In the genomic region with DNA sequence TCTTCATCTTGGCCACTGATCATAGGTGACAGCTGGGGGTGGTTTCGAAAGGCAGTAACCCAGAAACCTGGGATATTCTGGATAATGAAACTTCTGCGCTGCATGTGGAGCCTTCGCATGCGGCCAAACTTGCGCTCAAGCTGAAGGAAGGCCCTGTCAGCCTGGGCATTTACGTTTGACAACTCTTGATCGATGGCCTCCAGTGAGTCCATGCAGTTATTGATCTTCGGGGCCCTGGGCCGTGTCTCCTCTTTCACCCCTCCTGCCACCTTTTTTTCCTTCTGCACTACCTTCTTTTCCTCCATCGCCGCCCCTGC, we compare ENCODE assay signal across 7 cellular contexts. TPM values are rescaled to one million over a fixed set of nuclear protein-coding genes. Genes with fewer than 3 reads are reported as not detected.
A peak's percentile ranks its signal among the peaks of the same experiment; 100 is the strongest.
DNase-seq lines count a peak whose midpoint lies in the region; ATAC-seq, FAIRE-seq and TF ChIP-seq lines count a peak whose summit lies in the region.

No MANE protein-coding gene starts in this region.

- TF ChIP-seq CTCF in GM12878 (IDR thresholded peaks at IDR 0.05 in 2 of 3, conservative IDR thresholded peaks at IDR 0.05 in 1 of 3; ENCODE audit: control insufficient read depth in 2 of 3, extremely low read depth in 1 of 3, insufficient read depth in 1 of 3, low read depth in 3 of 3, low read length in 3 of 3) (no peak), HepG2 (CRISPR knock-in tag; IDR thresholded peaks at IDR 0.05) (no peak), thyroid gland (IDR thresholded peaks at IDR 0.05) (no peak)

- intact Hi-C loops in GM12878 (cut with micrococcal nuclease; ENCODE audit: unreplicated experiment) (loop anchor here (10.0 kb wide), 1 partner anchor 238 kb away; no protein-coding TSS in a partner anchor), HepG2 (cut with micrococcal nuclease; ENCODE audit: unreplicated experiment) (loop anchor here (5.0 to 10.0 kb wide), 2 partner anchors 1232 to 1424 kb away; a partner anchor contains a TSS), thyroid gland (cut with DNase I) (no loop called here)

- no peak for TF ChIP-seq RAD21 in GM12878 (IDR thresholded peaks at IDR 0.05; ENCODE audit: insufficient read depth, low read depth, low read length)
- TF ChIP-seq RAD21 in HepG2 (CRISPR knock-in tag; IDR thresholded peaks at IDR 0.05), result no peak

- peak overlapping the region; percentile 83 for H3K4me3 ChIP-seq in HUES48 (ENCODE audit: low read depth, low read length)
- peak overlapping the region; percentile 94 for H3K4me3 ChIP-seq in GM12878
- H3K4me3 ChIP-seq in HepG2 (replicated peaks in 1 of 3; ENCODE audit: insufficient read depth in 1 of 3, low read depth in 2 of 3, low read length in 3 of 3), result peak overlapping the region; percentile 86 to 92 (median 89)
- H3K4me3 ChIP-seq in thyroid gland (replicated peaks in 1 of 3), result peak overlapping the region; percentile 49 to 98 (median 85)

- no peaks in the 10 kb centered on the region for H3K27me3 ChIP-seq in HUES48 (ENCODE audit: control insufficient read depth, insufficient read depth, low read length)
- no peaks in the 10 kb centered on the region for H3K27me3 ChIP-seq in GM12878 (replicated peaks in 1 of 2; ENCODE audit: control insufficient read depth in 2 of 2, insufficient read depth in 2 of 2, low read length in 1 of 2)
- no peaks in the 10 kb centered on the region for H3K27me3 ChIP-seq in HepG2 (ENCODE audit: control insufficient read depth in 1 of 2, insufficient read depth in 2 of 2, low read length in 2 of 2)
- H3K27me3 ChIP-seq in thyroid gland, result no peaks in the 10 kb centered on the region

- H3K9me3 ChIP-seq in HUES48 (ENCODE audit: control insufficient read depth, insufficient read depth, low read length), result no peaks in the 10 kb centered on the region
- H3K9me3 ChIP-seq in GM12878 (replicated peaks; ENCODE audit: control insufficient read depth, insufficient read depth, low read length), result no peaks in the 10 kb centered on the region; the same call in 2 of the 3 replicates
- no peaks in the 10 kb centered on the region for H3K9me3 ChIP-seq in HepG2 (ENCODE audit: low read length)
- no peaks in the 10 kb centered on the region for H3K9me3 ChIP-seq in thyroid gland

- H3K79me2 ChIP-seq in GM12878 (ENCODE audit: control insufficient read depth, insufficient read depth, low read length), result peaks cover 38% of the 10 kb centered on the region
- H3K79me2 ChIP-seq in HepG2 (ENCODE audit: insufficient read depth, low read length), result peaks cover 22% of the 10 kb centered on the region

- DNase-seq in GM12878 (ENCODE audit: low read depth, low spot score), result no peak
- DNase-seq in HepG2 (ENCODE audit: low spot score), result no peak
- no peak for DNase-seq in thyroid gland
- DNase-seq in T1000 (lab: John Stamatoyannopoulos, UW), result no peak

- H3K4me2 ChIP-seq in GM12878 (ENCODE audit: control insufficient read depth, insufficient read depth) (peak overlapping the region; percentile 95), HepG2 (ENCODE audit: low read depth, low read length) (peak overlapping the region; percentile 92)

- ATAC-seq in GM12878 (no peak), HepG2 (peak; percentile 20), GM21737 (IDR thresholded peaks at IDR 0.05; ENCODE audit: unreplicated experiment) (no peak), HG03457 (IDR thresholded peaks at IDR 0.05; ENCODE audit: unreplicated experiment) (no peak)

- SMC1A ChIA-PET in GM12878 (lab: Charles Lee; ENCODE audit: uncharacterized antibody, unreplicated experiment), result interaction anchor here (0.5 to 1.0 kb wide), 2 partner anchors 27 to 1360 kb away, joined by 3 read pairs; a partner anchor contains a TSS

- TF ChIP-seq EP300 in GM12878 (IDR thresholded peaks at IDR 0.05; ENCODE audit: borderline replicate concordance in 1 of 2, control insufficient read depth in 1 of 2, low read depth in 2 of 2, low read length in 2 of 2) (no peak), HepG2 (IDR thresholded peaks at IDR 0.05; ENCODE audit: low read depth in 2 of 2, low read length in 2 of 2) (no peak), HepG2 (CRISPR knock-in tag; IDR thresholded peaks at IDR 0.05; ENCODE audit: borderline replicate concordance) (no peak)

- peak overlapping the region; percentile 91 for H3K27ac ChIP-seq in HUES48 (ENCODE audit: low read depth, low read length)
- H3K27ac ChIP-seq in GM12878 (ENCODE audit: control insufficient read depth, insufficient read depth), result peak overlapping the region; percentile 90
- peak overlapping the region; percentile 78 for H3K27ac ChIP-seq in HepG2 (ENCODE audit: extremely low read length, insufficient read depth, low read length)
- H3K27ac ChIP-seq in thyroid gland, result peak overlapping the region in 2 of 3 donors; percentile 88 to 94

- CTCF ChIA-PET in GM12878 (lab: Yijun Ruan, JAX) (interaction anchor here (1.2 to 3.8 kb wide), 5 partner anchors 9 to 240 kb away, joined by 3 to 37 read pairs (median 4); no protein-coding TSS in a partner anchor), HepG2 (lab: Yijun Ruan, JAX; ENCODE audit: low intra/inter-chr PET ratio, low total read pairs) (no interaction called here)

- in situ Hi-C loops in GM12878 (cut with MboI), result no loop called here
- in situ Hi-C loops in HepG2 (cut with HindIII; ENCODE audit: extremely low pct_ligation_motif_present, low pct_unique_long_range_greater_than_20kb), result no loop called here

- H4K20me1 ChIP-seq in GM12878 (ENCODE audit: control insufficient read depth, insufficient read depth) (no peaks in the 10 kb centered on the region), HepG2 (ENCODE audit: insufficient read depth, low read length) (no peaks in the 10 kb centered on the region)

- FAIRE-seq in GM12878 (lab: Jason Lieb, UNC) (no peak), HepG2 (lab: Jason Lieb, UNC) (no peak)

- RAD21 ChIA-PET in GM12878 (lab: Charles Lee; ENCODE audit: unreplicated experiment), result interaction anchor here (0.9 to 1.4 kb wide), 2 partner anchors 141 to 244 kb away, joined by 3 read pairs; no protein-coding TSS in a partner anchor

- 52% methylated on average over 11 of the region's 11 CpGs for WGBS in GM12878 (ENCODE audit: insufficient coverage, insufficient replicate concordance, low lambda C conversion rate, missing lambda C conversion rate)
- 46% methylated on average over 11 of the region's 11 CpGs for WGBS in HepG2 (ENCODE audit: low lambda C conversion rate)
- 29 to 43% methylated on average over 11 of the region's 11 CpGs for WGBS in thyroid gland, 2 donors

- H3K36me3 ChIP-seq in HUES48 (ENCODE audit: control insufficient read depth, insufficient read depth, low read length), result no peaks in the 10 kb centered on the region
- no peaks in the 10 kb centered on the region for H3K36me3 ChIP-seq in GM12878 (ENCODE audit: control insufficient read depth in 2 of 2, insufficient read depth in 2 of 2, low read length in 1 of 2)
- H3K36me3 ChIP-seq in HepG2 (replicated peaks in 1 of 2; ENCODE audit: control insufficient read depth in 1 of 2, insufficient read depth in 2 of 2, low read length in 2 of 2), result 0 out of 5 replicates have a peak, but pooled peaks cover 0 to 2% of the 10 kb centered on the region in 2 experiments
- no peaks in the 10 kb centered on the region for H3K36me3 ChIP-seq in thyroid gland

- 0 out of 2 replicates have a peak overlapping the region, but pooled peaks have one; percentile 19 for H3K9ac ChIP-seq in HUES48 (ENCODE audit: low read depth, low read length)
- H3K9ac ChIP-seq in GM12878 (ENCODE audit: control insufficient read depth, insufficient read depth, low read length), result peak overlapping the region; percentile 92
- H3K9ac ChIP-seq in HepG2 (ENCODE audit: insufficient read depth, low read depth, low read length), result peak overlapping the region; percentile 76

- H3K4me1 ChIP-seq in HUES48 (ENCODE audit: control insufficient read depth, insufficient read depth, low read length) (peaks cover 49% of the 10 kb centered on the region), GM12878 (ENCODE audit: control insufficient read depth, insufficient read depth, low read length) (peaks cover 13% of the 10 kb centered on the region), HepG2 (ENCODE audit: insufficient read depth, low read length) (peaks cover 60% of the 10 kb centered on the region), thyroid gland (peaks cover 43 to 44% of the 10 kb centered on the region in 2 donors)

- POLR2A ChIA-PET in GM12878 (lab: Charles Lee), result interaction anchor here (1.5 to 3.1 kb wide), 2 partner anchors 15 to 44 kb away, joined by 3 to 12 read pairs; no protein-coding TSS in a partner anchor
- POLR2A ChIA-PET in HepG2 (lab: Yijun Ruan, JAX), result interaction anchor here (1.3 to 3.3 kb wide), 4 partner anchors 8 to 38 kb away, joined by 3 to 24 read pairs (median 8); a partner anchor contains a TSS

- H2AFZ ChIP-seq in GM12878 (ENCODE audit: control insufficient read depth, low read depth, low read length), result peak overlapping the region; percentile 99
- H2AFZ ChIP-seq in HepG2 (ENCODE audit: low read length), result no peak overlapping the region

- BruUV-seq in GM12878 (replicated peaks; lab: Mats Ljungman, UMichigan) (no TSS peak), HepG2 (replicated peaks; lab: Mats Ljungman, UMichigan) (no TSS peak)

- TF ChIP-seq POLR2A in GM12878 (IDR thresholded peaks at IDR 0.05; ENCODE audit: low read depth, low read length) (no peak), HepG2 (IDR thresholded peaks at IDR 0.05; ENCODE audit: insufficient read depth in 1 of 2, low read depth in 2 of 2, low read length in 2 of 2) (no peak), thyroid gland (IDR thresholded peaks at IDR 0.05) (no peak)

RNA-seq across cellular contexts. Expression of a gene that starts 0.7 kb away (rescaled TPM):
- total RNA-seq in GM12878 (2013; cell fraction: nucleolus; rRNA removed), result 22.8 and 23.2 TPM in 2 replicates
- 20.2 and 22.9 TPM in 2 replicates for total RNA-seq in GM12878 (2014; rRNA removed)
- total RNA-seq in GM12878 (2014; rRNA removed; fragmentation: Illumina TruSeq; extraction: Trizol), result 9.2 and 9.8 TPM in 2 replicates
- total RNA-seq in GM12878 (2021), result 19.9 TPM in 2 replicates
- polyA plus RNA-seq in GM12878 (2011; ENCODE audit: low read depth), result 8.3 TPM
- 24.0 and 27.6 TPM in 2 replicates for polyA plus RNA-seq in GM12878 (2011; rRNA removed)
- polyA plus RNA-seq in GM12878 (2011; cell fraction: cytosol; rRNA removed), result 24.6 and 25.6 TPM in 2 replicates
- polyA plus RNA-seq in GM12878 (2011; cell fraction: nucleus; rRNA removed), result 27.2 and 29.9 TPM in 2 replicates
- polyA plus RNA-seq in GM12878 (2012), result 9.9 and 12.0 TPM in 2 replicates
- 21.9 and 27.1 TPM in 2 replicates for polyA plus RNA-seq in GM12878 (2014; fragmentation: Illumina TruSeq; extraction: Trizol)
- 1 to 10 TPM; 1.5 to 2.2 TPM for polyA plus RNA-seq in GM12878 (2014; fragmentation: Nextera tagmentation; extraction: Ambion mirVana)
- polyA plus RNA-seq in GM12878 (2014; rRNA removed), result 20.4 and 20.6 TPM in 2 replicates
- 10 to 100 TPM; 18.5 to 21.0 TPM for polyA plus RNA-seq in GM12878 (2016; fragmentation: Nextera tagmentation; extraction: Ambion mirVana)
- 25.2 and 27.4 TPM in 2 replicates for polyA minus RNA-seq in GM12878 (2011; rRNA and poly(A)+ RNA removed)
- polyA minus RNA-seq in GM12878 (2011; cell fraction: cytosol; rRNA and poly(A)+ RNA removed), result 6.1 and 8.3 TPM in 2 replicates
- 13.4 and 13.7 TPM in 2 replicates for polyA minus RNA-seq in GM12878 (2011; cell fraction: nucleus; rRNA and poly(A)+ RNA removed)
- 19.7 and 24.0 TPM in 2 replicates for total RNA-seq in HepG2 (2016; rRNA removed; fragmentation: Illumina TruSeq; extraction: Trizol)
- total RNA-seq in HepG2 (2016; cell fraction: cytosol; rRNA removed; fragmentation: Illumina TruSeq; extraction: Trizol; ENCODE audit: low read depth), result 1.1 TPM in 2 replicates
- 20.0 and 20.4 TPM in 2 replicates for total RNA-seq in HepG2 (2016; cell fraction: insoluble cytoplasmic fraction; rRNA removed; fragmentation: Illumina TruSeq; extraction: Trizol)
- total RNA-seq in HepG2 (2016; cell fraction: membrane; rRNA removed; fragmentation: Illumina TruSeq; extraction: Trizol), result 6.4 and 6.9 TPM in 2 replicates
- 18.6 and 19.0 TPM in 2 replicates for total RNA-seq in HepG2 (2016; cell fraction: nucleus; rRNA removed; fragmentation: Illumina TruSeq; extraction: Trizol)
- 18.0 and 20.4 TPM in 2 replicates for polyA plus RNA-seq in HepG2 (2011; rRNA removed)
- polyA plus RNA-seq in HepG2 (2011; cell fraction: cytosol; rRNA removed), result 11.2 and 16.9 TPM in 2 replicates
- polyA plus RNA-seq in HepG2 (2011; cell fraction: nucleus; rRNA removed), result 25.8 and 34.6 TPM in 2 replicates
- 15.2 and 16.7 TPM in 2 replicates for polyA plus RNA-seq in HepG2 (2012)
- polyA plus RNA-seq in HepG2 (2016; cell fraction: cytosol; fragmentation: Illumina TruSeq; extraction: Trizol; ENCODE audit: low read depth), result 0.89 and 0.94 TPM in 2 replicates
- polyA plus RNA-seq in HepG2 (2016; cell fraction: insoluble cytoplasmic fraction; fragmentation: Illumina TruSeq; extraction: Trizol; ENCODE audit: low read depth), result 27.8 and 29.9 TPM in 2 replicates
- 3.6 and 4.2 TPM in 2 replicates for polyA plus RNA-seq in HepG2 (2016; cell fraction: membrane; fragmentation: Illumina TruSeq; extraction: Trizol; ENCODE audit: low read depth)
- polyA plus RNA-seq in HepG2 (2016; cell fraction: nucleus; fragmentation: Illumina TruSeq; extraction: Trizol; ENCODE audit: insufficient read depth, low read depth), result 31.9 and 32.8 TPM in 2 replicates
- polyA minus RNA-seq in HepG2 (2011; rRNA and poly(A)+ RNA removed; ENCODE audit: low replicate concordance), result 11.2 and 20.8 TPM in 2 replicates
- 8.8 and 9.8 TPM in 2 replicates for polyA minus RNA-seq in HepG2 (2011; cell fraction: cytosol; rRNA and poly(A)+ RNA removed)
- 11.8 and 15.0 TPM in 2 replicates for polyA minus RNA-seq in HepG2 (2011; cell fraction: nucleus; rRNA and poly(A)+ RNA removed)
- total RNA-seq in thyroid gland, result 10 to 100 TPM; 21.4 to 26.7 (median 24.5) TPM

RNA-seq across cellular contexts. Expression of a gene that starts 26.6 kb away (rescaled TPM):
- total RNA-seq in GM12878 (2013; cell fraction: nucleolus; rRNA removed), result 17.3 and 19.3 TPM in 2 replicates
- 40.2 and 45.1 TPM in 2 replicates for total RNA-seq in GM12878 (2014; rRNA removed)
- total RNA-seq in GM12878 (2014; rRNA removed; fragmentation: Illumina TruSeq; extraction: Trizol), result 34.2 and 35.3 TPM in 2 replicates
- total RNA-seq in GM12878 (2021), result 42.7 and 44.1 TPM in 2 replicates
- 22.6 TPM for polyA plus RNA-seq in GM12878 (2011; ENCODE audit: low read depth)
- 28.4 and 28.5 TPM in 2 replicates for polyA plus RNA-seq in GM12878 (2011; rRNA removed)
- polyA plus RNA-seq in GM12878 (2011; cell fraction: cytosol; rRNA removed), result 18.2 and 22.7 TPM in 2 replicates
- 15.3 and 21.6 TPM in 2 replicates for polyA plus RNA-seq in GM12878 (2011; cell fraction: nucleus; rRNA removed)
- 31.3 and 39.9 TPM in 2 replicates for polyA plus RNA-seq in GM12878 (2012)
- polyA plus RNA-seq in GM12878 (2014; fragmentation: Illumina TruSeq; extraction: Trizol), result 23.9 and 25.7 TPM in 2 replicates
- polyA plus RNA-seq in GM12878 (2014; fragmentation: Nextera tagmentation; extraction: Ambion mirVana), result 10 to 100 TPM; 22.9 to 29.9 TPM
- polyA plus RNA-seq in GM12878 (2014; rRNA removed), result 20.0 and 23.1 TPM in 2 replicates
- 10 to 100 TPM; 22.9 to 23.4 TPM for polyA plus RNA-seq in GM12878 (2016; fragmentation: Nextera tagmentation; extraction: Ambion mirVana)
- polyA minus RNA-seq in GM12878 (2011; rRNA and poly(A)+ RNA removed), result 49.3 and 62.0 TPM in 2 replicates
- polyA minus RNA-seq in GM12878 (2011; cell fraction: cytosol; rRNA and poly(A)+ RNA removed), result 17.1 and 19.1 TPM in 2 replicates
- polyA minus RNA-seq in GM12878 (2011; cell fraction: nucleus; rRNA and poly(A)+ RNA removed), result 16.1 and 24.8 TPM in 2 replicates
- 93.0 and 102 TPM in 2 replicates for total RNA-seq in HepG2 (2016; rRNA removed; fragmentation: Illumina TruSeq; extraction: Trizol)
- total RNA-seq in HepG2 (2016; cell fraction: cytosol; rRNA removed; fragmentation: Illumina TruSeq; extraction: Trizol; ENCODE audit: low read depth), result 6.2 and 7.3 TPM in 2 replicates
- total RNA-seq in HepG2 (2016; cell fraction: insoluble cytoplasmic fraction; rRNA removed; fragmentation: Illumina TruSeq; extraction: Trizol), result 86.9 and 96.9 TPM in 2 replicates
- total RNA-seq in HepG2 (2016; cell fraction: membrane; rRNA removed; fragmentation: Illumina TruSeq; extraction: Trizol), result 27.1 and 29.7 TPM in 2 replicates
- 43.2 and 44.5 TPM in 2 replicates for total RNA-seq in HepG2 (2016; cell fraction: nucleus; rRNA removed; fragmentation: Illumina TruSeq; extraction: Trizol)
- 28.3 and 33.0 TPM in 2 replicates for polyA plus RNA-seq in HepG2 (2011; rRNA removed)
- polyA plus RNA-seq in HepG2 (2011; cell fraction: cytosol; rRNA removed), result 20.4 and 29.5 TPM in 2 replicates
- polyA plus RNA-seq in HepG2 (2011; cell fraction: nucleus; rRNA removed), result 10.7 and 13.8 TPM in 2 replicates
- polyA plus RNA-seq in HepG2 (2012), result 34.7 and 37.0 TPM in 2 replicates
- 3.1 and 3.8 TPM in 2 replicates for polyA plus RNA-seq in HepG2 (2016; cell fraction: cytosol; fragmentation: Illumina TruSeq; extraction: Trizol; ENCODE audit: low read depth)
- 70.1 and 81.8 TPM in 2 replicates for polyA plus RNA-seq in HepG2 (2016; cell fraction: insoluble cytoplasmic fraction; fragmentation: Illumina TruSeq; extraction: Trizol; ENCODE audit: low read depth)
- polyA plus RNA-seq in HepG2 (2016; cell fraction: membrane; fragmentation: Illumina TruSeq; extraction: Trizol; ENCODE audit: low read depth), result 12.6 and 14.3 TPM in 2 replicates
- polyA plus RNA-seq in HepG2 (2016; cell fraction: nucleus; fragmentation: Illumina TruSeq; extraction: Trizol; ENCODE audit: insufficient read depth, low read depth), result 43.9 and 44.2 TPM in 2 replicates
- 96.9 and 99.6 TPM in 2 replicates for polyA minus RNA-seq in HepG2 (2011; rRNA and poly(A)+ RNA removed; ENCODE audit: low replicate concordance)
- polyA minus RNA-seq in HepG2 (2011; cell fraction: cytosol; rRNA and poly(A)+ RNA removed), result 45.5 and 51.8 TPM in 2 replicates
- 24.7 and 35.2 TPM in 2 replicates for polyA minus RNA-seq in HepG2 (2011; cell fraction: nucleus; rRNA and poly(A)+ RNA removed)
- total RNA-seq in thyroid gland, result 100 to 1,000 TPM in 3 of 4 donors, 10 to 100 TPM in 1; 87.6 to 169 (median 123) TPM

Comparison
In these comparisons a context has a peak if more than half of its experiments do, and no peak if none do; other contexts are left out.
1. H3K9ac ChIP-seq: peak in every context shown above with its lines; median percentile 92 in GM12878; 76 in HepG2; 19 in HUES48.